Comparison of ENCODE assay signal across 22 cellular contexts in genomic region chr2:12587228-12587627, GRCh38.
DNase-seq lines count a peak whose midpoint lies in the region; ATAC-seq and TF ChIP-seq lines count a peak whose summit lies in the region.
"Had no signal": no experiment of that assay in that cellular context is flagged by ENCODE, and none has a peak within 500 bp of the region (broad histone marks: within the 10 kb centered on the region; RNA-seq: fewer than 3 reads in every experiment).

No MANE protein-coding gene starts in this region.

- peaks cover 34% of the 10 kb centered on the region for H3K4me1 Mint-ChIP-seq in stimulated activated naive CD8-positive, alpha-beta T cell treated with anti-CD3 and anti-CD28 coated beads, Interleukin-15, amount 100 ng/mL, for 72 hours

- no peak overlapping the region for H3K4me3 Mint-ChIP-seq in stimulated activated naive CD8-positive, alpha-beta T cell treated with anti-CD3 and anti-CD28 coated beads, Interleukin-15, amount 100 ng/mL, for 72 hours

- no peaks in the 10 kb centered on the region for H3K27me3 ChIP-seq in hepatocyte

- no peaks in the 10 kb centered on the region for H3K36me3 ChIP-seq in hepatocyte (replicated peaks; ENCODE audit: insufficient read depth, low read depth)

- no peaks in the 10 kb centered on the region for H3K79me2 ChIP-seq in hepatocyte

- no peak for DNase-seq in stimulated activated naive CD8-positive, alpha-beta T cell treated with anti-CD3 and anti-CD28 coated beads, Interleukin-15, amount 100 ng/mL, for 72 hours
- DNase-seq in stimulated activated naive CD8-positive, alpha-beta T cell treated with anti-CD3 and anti-CD28 coated beads, Interleukin-15, Interleukin-2, amounts not matched to agents 100 U/mL and 50 U/mL, for 24 hours, result no peak
- peak; percentile 43 for DNase-seq in SK-N-DZ (ENCODE audit: low spot score)
- no peak for DNase-seq in hepatocyte (ENCODE audit: low spot score)
- DNase-seq in DMS114 treated with DMSO at 0.1 percent for 48 hours (lab: John Stamatoyannopoulos, UW; ENCODE audit: unreplicated experiment), result no peak
- no peak for DNase-seq in effector CD8-positive, alpha-beta T cell (lab: John Stamatoyannopoulos, UW)
- DNase-seq: C1 segment of cervical spinal cord; CD8-positive, alpha-beta memory T cell; DMS 273 treated with DMSO at 0.1 percent for 48 hours; NCI-H1105; NCI-H1436 treated with DMSO at 0.1 percent for 48 hours; NCI-H1930; NCI-H2107; NCI-H524 treated with DMSO at 0.1 percent for 48 hours; NCI-H774; NK-92 treated with Interleukin-12 subunit alpha and Interleukin-12 subunit beta, amount 100 ng/mL, for 24 hours; SHP77 treated with DMSO at 0.1 percent for 48 hours had no signal

- H3K27ac Mint-ChIP-seq in stimulated activated naive CD8-positive, alpha-beta T cell treated with anti-CD3 and anti-CD28 coated beads, Interleukin-15, amount 100 ng/mL, for 72 hours, result no peak overlapping the region

- H4K20me1 ChIP-seq in hepatocyte (ENCODE audit: insufficient read depth, poor library complexity, severe bottlenecking), result no peaks in the 10 kb centered on the region

- 86% methylated on average over 2 of the region's 2 CpGs for WGBS in hepatocyte (ENCODE audit: low lambda C conversion rate, missing lambda C conversion rate)

- no peak for TF ChIP-seq CTCF in hepatocyte (IDR thresholded peaks at IDR 0.05; ENCODE audit: poor library complexity)

- H3K9me3 ChIP-seq in hepatocyte (ENCODE audit: low read depth), result no peaks in the 10 kb centered on the region

- no peaks in the 10 kb centered on the region for H3K9me3 Mint-ChIP-seq in stimulated activated naive CD8-positive, alpha-beta T cell treated with anti-CD3 and anti-CD28 coated beads, Interleukin-15, amount 100 ng/mL, for 72 hours
- H3K9me3 Mint-ChIP-seq: CD8-positive, alpha-beta memory T cell had no signal

- H2AFZ ChIP-seq in hepatocyte, result no peak overlapping the region

- H3K4me3 ChIP-seq in hepatocyte, result no peak overlapping the region
- H3K4me3 ChIP-seq: SK-N-MC had no signal

- H3K27me3 Mint-ChIP-seq in stimulated activated naive CD8-positive, alpha-beta T cell treated with anti-CD3 and anti-CD28 coated beads, Interleukin-15, amount 100 ng/mL, for 72 hours, result no peaks in the 10 kb centered on the region

- peak overlapping the region; percentile 26 for H3K27ac ChIP-seq in hepatocyte
- H3K27ac ChIP-seq: RWPE1, SK-N-MC had no signal

- H3K4me1 ChIP-seq in hepatocyte (ENCODE audit: insufficient read depth), result no peaks in the 10 kb centered on the region

- H3K4me2 ChIP-seq in hepatocyte, result no peak overlapping the region

- H3K9me2 ChIP-seq in hepatocyte (replicated peaks; ENCODE audit: insufficient read depth), result no peaks in the 10 kb centered on the region

- peak; percentile 28 for ATAC-seq in stimulated activated naive CD8-positive, alpha-beta T cell treated with anti-CD3 and anti-CD28 coated beads, Interleukin-15, amount 100 ng/mL, for 72 hours
- ATAC-seq in stimulated activated naive CD8-positive, alpha-beta T cell treated with anti-CD3 and anti-CD28 coated beads, Interleukin-15, Interleukin-2, amounts not matched to agents 100 U/mL and 50 U/mL, for 24 hours, result no peak
- no peak for ATAC-seq in HG03159 (IDR thresholded peaks at IDR 0.05; ENCODE audit: unreplicated experiment)
- ATAC-seq: HepG2, Panc1 had no signal
